ENCODE assay signal across 8 cellular contexts in genomic region chr3:88203537-88204143, GRCh38. TPM values are rescaled to one million over a fixed set of nuclear protein-coding genes. Genes with fewer than 3 reads are reported as not detected.
A peak's percentile ranks its signal among the peaks of the same experiment; 100 is the strongest.
DNase-seq lines count a peak whose midpoint lies in the region; ATAC-seq and TF ChIP-seq lines count a peak whose summit lies in the region.

No MANE protein-coding gene starts in this region.

- POLR2A ChIA-PET in PC-3 (lab: Charles Lee; ENCODE audit: unreplicated experiment), result no interaction called here

- H3K27me3 ChIP-seq in PC-3 (ENCODE audit: low read length), result peaks cover 33% of the 10 kb centered on the region

- peak; percentile 96 for TF ChIP-seq CTCF in PC-3 (conservative IDR thresholded peaks at IDR 0.05; ENCODE audit: low read depth, low read length)

- peak; percentile 69 for DNase-seq in ELR (ENCODE audit: low read depth)
- DNase-seq in HPDE6-E6E7 (ENCODE audit: extremely low spot score), result peak; percentile 57
- peak; percentile 90 for DNase-seq in PC-3
- peak; percentile 76 for DNase-seq in activated effector memory CD4-positive, alpha-beta T cell treated with anti-CD3 and anti-CD28 coated beads, Interleukin-2, amount 50 U/mL, for 16 hours
- DNase-seq in germinal center (ENCODE audit: low spot score), result peak; percentile 25
- peak; percentile 60 to 97 (median 85) for DNase-seq in posterior cingulate gyrus
- no peak for DNase-seq in cerebellar nuclear complex (lab: John Stamatoyannopoulos, UW)

- H3K9me2 ChIP-seq in PC-3 (replicated peaks; ENCODE audit: low read length), result no peaks in the 10 kb centered on the region

- peak; percentile 95 for ATAC-seq in GM21447 (IDR thresholded peaks at IDR 0.05; ENCODE audit: unreplicated experiment)
- peak; percentile 100 for ATAC-seq in PC-3

- H3K4me3 ChIP-seq in PC-3 (ENCODE audit: low read length), result no peak overlapping the region

- BruUV-seq in PC-3 (replicated peaks; lab: Mats Ljungman, UMichigan), result no TSS peak

- H3K9me3 ChIP-seq in PC-3 (ENCODE audit: low read length), result no peaks in the 10 kb centered on the region

- CTCF ChIA-PET in PC-3 (lab: Charles Lee), result no interaction called here

- no peaks in the 10 kb centered on the region for H3K4me1 ChIP-seq in PC-3 (ENCODE audit: insufficient read depth, low read length)

- no peaks in the 10 kb centered on the region for H3K79me2 ChIP-seq in PC-3 (ENCODE audit: low read length)

- no peak overlapping the region for H2AFZ ChIP-seq in PC-3 (ENCODE audit: low read length)

- no peaks in the 10 kb centered on the region for H3K36me3 ChIP-seq in PC-3 (ENCODE audit: low read depth, low read length)

- intact Hi-C loops in PC-3 (cut with micrococcal nuclease), result loop anchor here (1.0 to 10.0 kb wide), 5 partner anchors 896 to 1981 kb away; no protein-coding TSS in a partner anchor
- intact Hi-C loops in posterior cingulate gyrus (cut with DNase I), result loop anchor here (5.0 kb wide), 3 partner anchors 909 to 1979 kb away; no protein-coding TSS in a partner anchor

- H3F3A ChIP-seq in PC-3 (ENCODE audit: low read length, unreplicated experiment), result no peaks in the 10 kb centered on the region

- H3K4me2 ChIP-seq in PC-3 (ENCODE audit: low read length), result 0 out of 2 replicates have a peak overlapping the region, but pooled peaks have one; percentile 25

- H4K20me1 ChIP-seq in PC-3 (ENCODE audit: low read length), result no peaks in the 10 kb centered on the region

- no peak overlapping the region for H3K27ac ChIP-seq in PC-3 (ENCODE audit: low read length)

- H3K9ac ChIP-seq in PC-3 (ENCODE audit: low read length), result no peak overlapping the region

RNA-seq across cellular contexts. Expression of gene C3orf38, which starts 53.9 kb away (rescaled TPM):
- total RNA-seq in PC-3 (2014; rRNA removed), result 15.7 and 24.3 TPM in 2 replicates

Comparison
In these comparisons a context has a peak if more than half of its experiments do, and no peak if none do; other contexts are left out.
1. DNase-seq: peak in ELR (single experiment), HPDE6-E6E7 (single experiment), PC-3 (single experiment), activated effector memory CD4-positive, alpha-beta T cell treated with anti-CD3 and anti-CD28 coated beads, Interleukin-2, amount 50 U/mL, for 16 hours (single experiment), germinal center (single experiment) and posterior cingulate gyrus (10 of 10); none in cerebellar nuclear complex (0 of 2).